In genomic region chr1:113396585-113396984, GRCh38 we compare ENCODE assay signal across 12 cellular contexts. TPM values are rescaled to one million over a fixed set of nuclear protein-coding genes. Genes with fewer than 3 reads are reported as not detected.
DNase-seq lines count a peak whose midpoint lies in the region; ATAC-seq, FAIRE-seq and TF ChIP-seq lines count a peak whose summit lies in the region.
"Had no signal": no experiment of that assay in that cellular context is flagged by ENCODE, and none has a peak within 500 bp of the region (broad histone marks: within the 10 kb centered on the region; RNA-seq: fewer than 3 reads in every experiment).

No MANE protein-coding gene starts in this region.

- intact Hi-C loops in body of pancreas (cut with DNase I): no loop called here
- intact Hi-C loops in lower lobe of right lung (cut with DNase I): no loop called here
- intact Hi-C loops in HepG2 (cut with micrococcal nuclease; ENCODE audit: unreplicated experiment): loop anchor here (5.0 kb wide), 1 partner anchor 36 kb away; no protein-coding TSS in a partner anchor

- no peak overlapping the region for H2AFZ ChIP-seq in HepG2 (ENCODE audit: low read length)

- FAIRE-seq in GM12892 (lab: Jason Lieb, UNC) (no peak), HepG2 (lab: Jason Lieb, UNC) (no peak)

- whole genome bisulfite sequencing in body of pancreas, 2 donors: 42 to 71% methylated on average over 3 of the region's 3 CpGs
- WGBS in HepG2 (ENCODE audit: low lambda C conversion rate): over 99% methylated on average over 3 of the region's 3 CpGs

- in situ Hi-C loops in HepG2 (cut with HindIII; ENCODE audit: extremely low pct_ligation_motif_present, low pct_unique_long_range_greater_than_20kb): loop anchor here (10.0 kb wide), 1 partner anchor 252 kb away; no protein-coding TSS in a partner anchor

- H3K27me3 ChIP-seq in body of pancreas: no peaks in the 10 kb centered on the region
- H3K27me3 ChIP-seq in lower lobe of right lung (ENCODE audit: low read depth): no peaks in the 10 kb centered on the region
- no peaks in the 10 kb centered on the region; a peak in 1 of 5 replicates for H3K27me3 ChIP-seq in HepG2 (ENCODE audit: control insufficient read depth in 1 of 2, insufficient read depth in 2 of 2, low read length in 2 of 2)

- no peak for TF ChIP-seq EP300 in HepG2 (IDR thresholded peaks at IDR 0.05; ENCODE audit: low read depth in 2 of 2, low read length in 2 of 2)
- no peak for TF ChIP-seq EP300 in HepG2 (CRISPR knock-in tag; IDR thresholded peaks at IDR 0.05; ENCODE audit: borderline replicate concordance)

- ATAC-seq in body of pancreas (peak; percentile 53), lower lobe of right lung (peak; percentile 62 to 86), GM19324 (IDR thresholded peaks at IDR 0.05; ENCODE audit: low FRiP score, unreplicated experiment) (no peak), HepG2 (no peak)

- H4K20me1 ChIP-seq in HepG2 (ENCODE audit: insufficient read depth, low read length): peaks cover 5% of the 10 kb centered on the region; the same call in 1 of the 2 replicates

- CTCF ChIA-PET in HepG2 (lab: Yijun Ruan, JAX; ENCODE audit: low intra/inter-chr PET ratio, low total read pairs): no interaction called here

- no TSS peak for BruUV-seq in HepG2 (replicated peaks; lab: Mats Ljungman, UMichigan)

- TF ChIP-seq RAD21 in HepG2 (CRISPR knock-in tag; IDR thresholded peaks at IDR 0.05): no peak

- H3K9me3 ChIP-seq in body of pancreas (no peaks in the 10 kb centered on the region), lower lobe of right lung (no peaks in the 10 kb centered on the region), HepG2 (ENCODE audit: low read length) (no peaks in the 10 kb centered on the region)

- DNase-seq in AG10803 (ENCODE audit: low read depth): peak; percentile 72
- DNase-seq in LoVo (ENCODE audit: low spot score): peak; percentile 83
- DNase-seq in body of pancreas: peak in 3 of 4 donors; percentile 20 to 40 (median 34)
- no peak for DNase-seq in lower lobe of right lung
- no peak for DNase-seq in NCI-H2107 (lab: John Stamatoyannopoulos, UW)
- no peak for DNase-seq in GM12892 (ENCODE audit: insufficient read length)
- no peak for DNase-seq in HepG2 (ENCODE audit: low spot score)
- DNase-seq: activated CD4-positive, alpha-beta memory T cell treated with anti-CD3 and anti-CD28 coated beads, Interleukin-2, amount 10 ng/mL, durations not matched to agents 7 days and 5 days; CD4-positive, alpha-beta memory T cell; endodermal cell; KG1 had no signal

- no peak overlapping the region for H3K9ac ChIP-seq in HepG2 (ENCODE audit: insufficient read depth, low read depth, low read length)

- POLR2A ChIA-PET in HepG2 (lab: Yijun Ruan, JAX): no interaction called here

- no peaks in the 10 kb centered on the region for H3K36me3 ChIP-seq in body of pancreas (replicated peaks in 1 of 2; ENCODE audit: insufficient read depth in 1 of 2, low read depth in 2 of 2)
- no peaks in the 10 kb centered on the region for H3K36me3 ChIP-seq in lower lobe of right lung
- no peaks in the 10 kb centered on the region for H3K36me3 ChIP-seq in HepG2 (replicated peaks in 1 of 2; ENCODE audit: control insufficient read depth in 1 of 2, insufficient read depth in 2 of 2, low read length in 2 of 2)

- H3K4me2 ChIP-seq in HepG2 (ENCODE audit: low read depth, low read length): no peak overlapping the region

- peaks cover 41% of the 10 kb centered on the region for H3K4me1 ChIP-seq in body of pancreas
- peaks cover 8% of the 10 kb centered on the region for H3K4me1 ChIP-seq in lower lobe of right lung
- H3K4me1 ChIP-seq in HepG2 (ENCODE audit: insufficient read depth, low read length): peaks cover 48% of the 10 kb centered on the region

- TF ChIP-seq POLR2A in body of pancreas (IDR thresholded peaks at IDR 0.05): no peak
- TF ChIP-seq POLR2A in GM12892 (IDR thresholded peaks at IDR 0.05; ENCODE audit: low read depth, low read length): no peak
- TF ChIP-seq POLR2A in HepG2 (IDR thresholded peaks at IDR 0.05; ENCODE audit: insufficient read depth in 1 of 2, low read depth in 2 of 2, low read length in 2 of 2): no peak

- H3K79me2 ChIP-seq in HepG2 (ENCODE audit: insufficient read depth, low read length): peaks cover 95% of the 10 kb centered on the region

- no peak overlapping the region for H3K4me3 ChIP-seq in AG10803 (ENCODE audit: low read length)
- H3K4me3 ChIP-seq in body of pancreas: no peak overlapping the region
- peak overlapping the region; percentile 3 for H3K4me3 ChIP-seq in lower lobe of right lung
- no peak overlapping the region for H3K4me3 ChIP-seq in HepG2 (replicated peaks in 1 of 3; ENCODE audit: insufficient read depth in 1 of 3, low read depth in 2 of 3, low read length in 3 of 3)

- H3K27ac ChIP-seq in body of pancreas (no peak overlapping the region), lower lobe of right lung (no peak overlapping the region), HepG2 (ENCODE audit: extremely low read length, insufficient read depth, low read length) (no peak overlapping the region)

- no peak for TF ChIP-seq CTCF in AG10803 (conservative IDR thresholded peaks at IDR 0.05; ENCODE audit: low read length)
- no peak for TF ChIP-seq CTCF in body of pancreas (IDR thresholded peaks at IDR 0.05)
- TF ChIP-seq CTCF in lower lobe of right lung (IDR thresholded peaks at IDR 0.05): no peak
- TF ChIP-seq CTCF in HepG2 (CRISPR knock-in tag; IDR thresholded peaks at IDR 0.05): no peak

TF ChIP-seq in HepG2, 621 proteins besides CTCF, POLR2A, EP300 and RAD21:
- TF ChIP-seq TGIF2 (CRISPR knock-in tag; IDR thresholded peaks at IDR 0.05) (no peak), ZNF576 (CRISPR knock-in tag; IDR thresholded peaks at IDR 0.05) (no peak), ZNF263 (CRISPR knock-in tag; IDR thresholded peaks at IDR 0.05) (no peak)

RNA-seq across cellular contexts. Expression of gene MAGI3, which starts 6.3 kb away (rescaled TPM):
- total RNA-seq in body of pancreas: 10 to 100 TPM; 38.4 to 75.8 TPM
- 69.9 TPM for total RNA-seq in lower lobe of right lung
- polyA plus RNA-seq in GM12892 (2012; ENCODE audit: missing spikeins): 2.4 TPM
- total RNA-seq in HepG2 (2016; rRNA removed; fragmentation: Illumina TruSeq; extraction: Trizol): 11.3 and 11.8 TPM in 2 replicates
- 2.4 and 2.5 TPM in 2 replicates for total RNA-seq in HepG2 (2016; cell fraction: cytosol; rRNA removed; fragmentation: Illumina TruSeq; extraction: Trizol; ENCODE audit: low read depth)
- 10.8 and 10.9 TPM in 2 replicates for total RNA-seq in HepG2 (2016; cell fraction: insoluble cytoplasmic fraction; rRNA removed; fragmentation: Illumina TruSeq; extraction: Trizol)
- 5.3 and 5.6 TPM in 2 replicates for total RNA-seq in HepG2 (2016; cell fraction: membrane; rRNA removed; fragmentation: Illumina TruSeq; extraction: Trizol)
- total RNA-seq in HepG2 (2016; cell fraction: nucleus; rRNA removed; fragmentation: Illumina TruSeq; extraction: Trizol): 18.0 and 21.7 TPM in 2 replicates
- polyA plus RNA-seq in HepG2 (2011; rRNA removed): 3.8 and 4.0 TPM in 2 replicates
- polyA plus RNA-seq in HepG2 (2011; cell fraction: cytosol; rRNA removed): 1.9 and 3.0 TPM in 2 replicates
- 4.6 and 4.7 TPM in 2 replicates for polyA plus RNA-seq in HepG2 (2011; cell fraction: nucleus; rRNA removed)
- polyA plus RNA-seq in HepG2 (2012): 6.0 and 6.8 TPM in 2 replicates
- 0.72 and 1.0 TPM in 2 replicates for polyA plus RNA-seq in HepG2 (2016; cell fraction: cytosol; fragmentation: Illumina TruSeq; extraction: Trizol; ENCODE audit: low read depth)
- polyA plus RNA-seq in HepG2 (2016; cell fraction: insoluble cytoplasmic fraction; fragmentation: Illumina TruSeq; extraction: Trizol; ENCODE audit: low read depth): 8.4 TPM in 2 replicates
- polyA plus RNA-seq in HepG2 (2016; cell fraction: membrane; fragmentation: Illumina TruSeq; extraction: Trizol; ENCODE audit: low read depth): 1.9 and 2.3 TPM in 2 replicates
- 6.9 and 7.8 TPM in 2 replicates for polyA plus RNA-seq in HepG2 (2016; cell fraction: nucleus; fragmentation: Illumina TruSeq; extraction: Trizol; ENCODE audit: insufficient read depth, low read depth)
- 10.8 and 19.5 TPM in 2 replicates for polyA minus RNA-seq in HepG2 (2011; rRNA and poly(A)+ RNA removed; ENCODE audit: low replicate concordance)
- polyA minus RNA-seq in HepG2 (2011; cell fraction: cytosol; rRNA and poly(A)+ RNA removed): 6.1 and 7.5 TPM in 2 replicates
- polyA minus RNA-seq in HepG2 (2011; cell fraction: nucleus; rRNA and poly(A)+ RNA removed): 57.9 and 58.3 TPM in 2 replicates

Comparison
In these comparisons a context has a peak if more than half of its experiments do, and no peak if none do; other contexts are left out.
1. DNase-seq: peak in AG10803 (single experiment), LoVo (single experiment) and body of pancreas (3 of 4); none in lower lobe of right lung (single experiment), NCI-H2107 (single experiment), GM12892 (single experiment) and HepG2 (single experiment).
2. ATAC-seq: peak in body of pancreas (single experiment) and lower lobe of right lung (2 of 2); none in GM19324 (single experiment) and HepG2 (single experiment).